Comparison of ENCODE assay signal across 11 cellular contexts in genomic region chr16:67933805-67934204, GRCh38. TPM values are rescaled to one million over a fixed set of nuclear protein-coding genes. Genes with fewer than 3 reads are reported as not detected.
DNase-seq lines count a peak whose midpoint lies in the region; ATAC-seq and TF ChIP-seq lines count a peak whose summit lies in the region.
"Had no signal": no experiment of that assay in that cellular context is flagged by ENCODE, and none has a peak within 500 bp of the region (broad histone marks: within the 10 kb centered on the region; RNA-seq: fewer than 3 reads in every experiment).

No MANE protein-coding gene starts in this region.

- no peak overlapping the region for H3K27ac Mint-ChIP-seq in MCF 10A (ENCODE audit: low read depth, unreplicated experiment)
- peak overlapping the region; percentile 39 to 61 for H3K27ac Mint-ChIP-seq in stimulated activated naive CD8-positive, alpha-beta T cell treated with anti-CD3 and anti-CD28 coated beads, Interleukin-15, amount 100 ng/mL, for 72 hours

- H4K20me1 ChIP-seq in mammary epithelial cell (ENCODE audit: insufficient read depth, low read length) = no peaks in the 10 kb centered on the region

- WGBS in mammary epithelial cell (ENCODE audit: low coverage, missing lambda C conversion rate) = 94% methylated on average over 7 of the region's 7 CpGs

- H2AFZ ChIP-seq in mammary epithelial cell (ENCODE audit: low read depth, low read length) = no peak overlapping the region

- no peak overlapping the region for H3K4me2 ChIP-seq in mammary epithelial cell (ENCODE audit: insufficient read depth, low read depth, low read length)

- H3K9me3 ChIP-seq in mammary epithelial cell (replicated peaks; ENCODE audit: insufficient read depth, low read length) (no peaks in the 10 kb centered on the region), iPS-18c (ENCODE audit: control insufficient read depth, insufficient read depth, low read length) (no peaks in the 10 kb centered on the region)
- H3K9me3 ChIP-seq: thyroid gland had no signal

- in situ Hi-C loops in mammary epithelial cell (cut with MboI; ENCODE audit: low sequenced_read_pairs in 2 of 2) = loop anchor here in 1 of 2 donors (25.0 kb wide), 1 partner anchor 422 kb away; no protein-coding TSS in a partner anchor

- intact Hi-C loops in MCF 10A (cut with micrococcal nuclease) = no loop called here
- intact Hi-C loops in mammary epithelial cell (cut with micrococcal nuclease) = loop anchor here (2.0 kb wide), 1 partner anchor 41 kb away; the partner anchor contains the start of gene PSKH1

- H3K27me3 Mint-ChIP-seq in MCF 10A (ENCODE audit: insufficient read depth, unreplicated experiment) = no peaks in the 10 kb centered on the region
- H3K27me3 Mint-ChIP-seq in stimulated activated naive CD8-positive, alpha-beta T cell treated with anti-CD3 and anti-CD28 coated beads, Interleukin-15, amount 100 ng/mL, for 72 hours = no peaks in the 10 kb centered on the region

- TF ChIP-seq CTCF in MCF 10A (IDR thresholded peaks at IDR 0.05; ENCODE audit: unreplicated experiment) (no peak), mammary epithelial cell (conservative IDR thresholded peaks at IDR 0.05 in 1 of 2, IDR thresholded peaks at IDR 0.05 in 1 of 2; ENCODE audit: extremely low read depth in 1 of 2, insufficient read depth in 1 of 2, low read depth in 1 of 2, low read length in 2 of 2) (no peak), VCaP (conservative IDR thresholded peaks at IDR 0.05) (no peak)

- peaks cover 58% of the 10 kb centered on the region for H3K36me3 Mint-ChIP-seq in MCF 10A (ENCODE audit: insufficient read depth, unreplicated experiment)

- DNase-seq in MCF 10A (ENCODE audit: unreplicated experiment) (no peak), mammary epithelial cell (no peak), globus pallidus (ENCODE audit: low spot score) (no peak)
- DNase-seq in stimulated activated naive CD8-positive, alpha-beta T cell treated with anti-CD3 and anti-CD28 coated beads, Interleukin-15, amount 100 ng/mL, for 72 hours = no peak
- DNase-seq: NCI-H1436 treated with DMSO at 0.1 percent for 48 hours, NCI-H446, thyroid gland had no signal

- peaks cover 3% of the 10 kb centered on the region for H3K36me3 ChIP-seq in mammary epithelial cell (ENCODE audit: insufficient read depth, low read length)

- dilution Hi-C loops in mammary epithelial cell (cut with HindIII; ENCODE audit: low sequenced_read_pairs) = no loop called here

- no peak overlapping the region for H3K27ac ChIP-seq in mammary epithelial cell (ENCODE audit: insufficient read depth, low read depth, low read length)
- 0 out of 2 replicates have a peak overlapping the region, but pooled peaks have one; percentile 85 for H3K27ac ChIP-seq in VCaP
- H3K27ac ChIP-seq: thyroid gland had no signal

- ATAC-seq in stimulated activated naive CD8-positive, alpha-beta T cell treated with anti-CD3 and anti-CD28 coated beads, Interleukin-15, amount 100 ng/mL, for 72 hours = no peak
- ATAC-seq in GM18498 (IDR thresholded peaks at IDR 0.05; ENCODE audit: unreplicated experiment) (no peak), GM19455 (IDR thresholded peaks at IDR 0.05; ENCODE audit: unreplicated experiment) (no peak)

- CTCF ChIA-PET in MCF 10A (lab: Yijun Ruan, JAX) (interaction anchor here (0.5 to 2.6 kb wide), 11 partner anchors 16 to 420 kb away, joined by 3 to 11 read pairs (median 3); no protein-coding TSS in a partner anchor), mammary epithelial cell (lab: Charles Lee; ENCODE audit: low non-redundant PET) (no interaction called here)

- H3K27me3 ChIP-seq in mammary epithelial cell (ENCODE audit: insufficient read depth, low read length) = no peaks in the 10 kb centered on the region
- H3K27me3 ChIP-seq: thyroid gland had no signal

- peak overlapping the region; percentile 100 for H3K4me3 Mint-ChIP-seq in MCF 10A (ENCODE audit: unreplicated experiment)
- peak overlapping the region; percentile 10 to 18 for H3K4me3 Mint-ChIP-seq in stimulated activated naive CD8-positive, alpha-beta T cell treated with anti-CD3 and anti-CD28 coated beads, Interleukin-15, amount 100 ng/mL, for 72 hours

- POLR2A ChIA-PET in MCF 10A (lab: Yijun Ruan, JAX) = interaction anchor here (0.6 to 4.3 kb wide), 7 partner anchors 9 to 89 kb away, joined by 3 to 45 read pairs (median 21); partner anchors contain the start of genes CENPT, EDC4 and PSKH1

- no peaks in the 10 kb centered on the region for H3K9me3 Mint-ChIP-seq in MCF 10A (ENCODE audit: unreplicated experiment)
- H3K9me3 Mint-ChIP-seq in stimulated activated naive CD8-positive, alpha-beta T cell treated with anti-CD3 and anti-CD28 coated beads, Interleukin-15, amount 100 ng/mL, for 72 hours = no peaks in the 10 kb centered on the region

- BruUV-seq in MCF 10A (replicated peaks; lab: Mats Ljungman, UMichigan) = no TSS peak
- no TSS peak for BruUV-seq in mammary epithelial cell (replicated peaks; lab: Mats Ljungman, UMichigan)

- peaks cover 18% of the 10 kb centered on the region for H3K4me1 ChIP-seq in mammary epithelial cell (ENCODE audit: insufficient read depth, low read length)

- H3K79me2 ChIP-seq in mammary epithelial cell (ENCODE audit: insufficient read depth, low read length) = peaks cover 17% of the 10 kb centered on the region

- no peak overlapping the region for H3K9ac ChIP-seq in mammary epithelial cell (ENCODE audit: insufficient read depth, low read length)

- H3K4me3 ChIP-seq in mammary epithelial cell (replicated peaks in 1 of 3; ENCODE audit: insufficient read depth in 1 of 3, low read depth in 2 of 3, low read length in 3 of 3) = no peak overlapping the region
- 0 out of 2 replicates have a peak overlapping the region, but pooled peaks have one; percentile 94 for H3K4me3 ChIP-seq in iPS-18c (ENCODE audit: insufficient read depth, low read depth, low read length)
- H3K4me3 ChIP-seq: thyroid gland had no signal

- peaks cover 28% of the 10 kb centered on the region for H3K4me1 Mint-ChIP-seq in MCF 10A (ENCODE audit: insufficient read depth, unreplicated experiment)
- H3K4me1 Mint-ChIP-seq in stimulated activated naive CD8-positive, alpha-beta T cell treated with anti-CD3 and anti-CD28 coated beads, Interleukin-15, amount 100 ng/mL, for 72 hours = peaks cover 39% of the 10 kb centered on the region

RNA-seq across cellular contexts. Expression of gene CTRL, which starts 2.1 kb away (rescaled TPM):
- total RNA-seq in MCF 10A (2022) (0.52 and 1.6 TPM in 2 replicates), mammary epithelial cell (1 to 10 TPM in 1 of 2 donors, under 1 TPM in 1; 0.17 to 1.2 TPM)
- 0.46 TPM for polyA plus RNA-seq in mammary epithelial cell
- not detected for polyA minus RNA-seq in mammary epithelial cell

RNA-seq across cellular contexts. Expression of gene PSMB10, which starts 2.8 kb away (rescaled TPM):
- total RNA-seq in MCF 10A (2022) = 20.3 and 32.7 TPM in 2 replicates
- total RNA-seq in mammary epithelial cell = 10 to 100 TPM in 1 of 2 donors, 1 to 10 TPM in 1; 9.2 to 23.8 TPM
- 15.7 TPM for polyA plus RNA-seq in mammary epithelial cell
- polyA minus RNA-seq in mammary epithelial cell = 4.5 TPM

RNA-seq across cellular contexts. Expression of gene LCAT, which starts 10.1 kb away (rescaled TPM):
- 35.3 and 44.5 TPM in 2 replicates for total RNA-seq in MCF 10A (2022)
- 10 to 100 TPM; 13.0 to 43.9 TPM for total RNA-seq in mammary epithelial cell
- 9.3 TPM for polyA plus RNA-seq in mammary epithelial cell
- 0.72 TPM for polyA minus RNA-seq in mammary epithelial cell

RNA-seq across cellular contexts. Expression of gene SLC12A4, which starts 34.6 kb away (rescaled TPM):
- total RNA-seq in MCF 10A (2022) (107 TPM in 2 replicates), mammary epithelial cell (100 to 1,000 TPM in 1 of 2 donors, 10 to 100 TPM in 1; 88.2 to 120 TPM)
- 57.1 TPM for polyA plus RNA-seq in mammary epithelial cell
- polyA minus RNA-seq in mammary epithelial cell = 154 TPM

RNA-seq across cellular contexts. Expression of gene PSKH1, which starts 40.8 kb away (rescaled TPM):
- total RNA-seq in MCF 10A (2022) (21.7 and 27.9 TPM in 2 replicates), mammary epithelial cell (10 to 100 TPM; 11.8 to 18.4 TPM)
- 15.3 TPM for polyA plus RNA-seq in mammary epithelial cell
- polyA minus RNA-seq in mammary epithelial cell = 28.5 TPM
